ENCODE assay signal across 12 cellular contexts in the genomic region with DNA sequence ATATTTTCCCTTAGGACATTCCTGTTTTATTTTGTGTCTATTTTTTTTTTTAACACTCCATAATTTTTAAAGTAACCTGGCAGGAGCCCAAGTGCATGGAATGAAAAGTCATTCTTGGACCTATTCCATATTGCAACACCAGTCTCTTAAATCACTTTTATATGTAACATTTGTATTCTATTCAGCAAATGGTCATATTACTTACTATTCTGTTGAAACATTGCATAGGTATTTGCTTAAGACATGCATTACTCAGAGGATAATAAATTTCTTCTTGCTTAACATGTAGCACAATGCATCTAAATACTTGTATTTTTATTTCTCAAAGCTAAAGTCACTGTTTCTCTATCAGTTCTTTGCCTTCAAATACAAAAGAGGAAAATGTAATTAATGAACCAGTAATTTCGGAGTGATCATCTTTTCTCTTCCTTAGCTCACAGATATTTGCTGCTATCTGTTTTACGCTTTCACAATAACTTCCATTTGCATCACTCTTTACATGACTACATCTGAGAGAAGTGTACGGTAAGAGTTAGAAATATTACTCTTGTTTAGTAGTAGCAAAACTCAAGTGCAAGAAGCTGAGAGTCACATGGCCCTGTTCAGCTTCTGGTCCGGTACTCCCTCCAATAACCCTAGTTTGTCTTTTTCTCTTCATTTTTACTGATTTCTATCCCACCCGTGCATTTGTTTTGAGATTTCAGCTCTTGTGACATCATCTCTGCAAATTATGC.
DNase-seq lines count a peak whose midpoint lies in the region; ATAC-seq and TF ChIP-seq lines count a peak whose summit lies in the region.
"Had no signal": no experiment of that assay in that cellular context is flagged by ENCODE, and none has a peak within 500 bp of the region (broad histone marks: within the 10 kb centered on the region; RNA-seq: fewer than 3 reads in every experiment).

No MANE protein-coding gene starts in this region.

- peaks cover 2% of the 10 kb centered on the region for H3K36me3 Mint-ChIP-seq in chondrocyte (ENCODE audit: low read depth)
- no peaks in the 10 kb centered on the region for H3K36me3 Mint-ChIP-seq in stimulated activated memory B cell treated with anti-CD40 and anti-IgM and Interleukin-4, amounts not matched to agents 10 μg/mL and 1 μg/mL and 100 μg/mL, for 72 hours

- TF ChIP-seq CTCF in chondrocyte (IDR thresholded peaks at IDR 0.05) = no peak

- no peaks in the 10 kb centered on the region for H3K27me3 Mint-ChIP-seq in chondrocyte (ENCODE audit: low read depth)
- H3K27me3 Mint-ChIP-seq in stimulated activated memory B cell treated with anti-CD40 and anti-IgM and Interleukin-4, amounts not matched to agents 10 μg/mL and 1 μg/mL and 100 μg/mL, for 72 hours = no peaks in the 10 kb centered on the region

- H3K9me3 Mint-ChIP-seq in chondrocyte (ENCODE audit: low read depth) = peaks cover 19% of the 10 kb centered on the region
- no peaks in the 10 kb centered on the region for H3K9me3 Mint-ChIP-seq in stimulated activated memory B cell treated with anti-CD40 and anti-IgM and Interleukin-4, amounts not matched to agents 10 μg/mL and 1 μg/mL and 100 μg/mL, for 72 hours

- H2AFZ ChIP-seq in ACC112 (ENCODE audit: low read length, unreplicated experiment) = peak overlapping the region; percentile 51

- DNase-seq in LHCN-M2 (ENCODE audit: low read depth) = peak; percentile 82
- DNase-seq in chondrocyte (ENCODE audit: low spot score) = no peak
- DNase-seq in left kidney (ENCODE audit: low read depth, low spot score) = peak; percentile 48
- DNase-seq in COR-L47 (lab: John Stamatoyannopoulos, UW) = no peak
- DNase-seq in NCI-H2171 (lab: John Stamatoyannopoulos, UW) = no peak
- no peak for DNase-seq in NCI-H1436 treated with DMSO at 0.1 percent for 48 hours (lab: John Stamatoyannopoulos, UW)
- DNase-seq: lower lobe of right lung, NCI-H1694 had no signal

- no peaks in the 10 kb centered on the region for H3K27me3 ChIP-seq in ACC112 (ENCODE audit: insufficient read depth, low read length)
- H3K27me3 ChIP-seq: BLaER1 had no signal

- no peak for ATAC-seq in stimulated activated memory B cell treated with anti-CD40 and anti-IgM and Interleukin-4, amounts not matched to agents 10 μg/mL and 1 μg/mL and 100 μg/mL, for 72 hours
- ATAC-seq: activated CD4-positive, CD25-positive, alpha-beta regulatory T cell treated with anti-CD3 and anti-CD28 coated beads, Interleukin-2, amount 50 U/mL, for 24 hours had no signal

- peaks cover 19% of the 10 kb centered on the region for H3K4me1 ChIP-seq in ACC112 (ENCODE audit: control insufficient read depth, insufficient read depth, low read length, unreplicated experiment)
- H3K4me1 ChIP-seq: BLaER1, lower lobe of right lung had no signal

- H3K4me3 Mint-ChIP-seq in chondrocyte (ENCODE audit: unreplicated experiment) = peak overlapping the region; percentile 1
- H3K4me3 Mint-ChIP-seq in stimulated activated memory B cell treated with anti-CD40 and anti-IgM and Interleukin-4, amounts not matched to agents 10 μg/mL and 1 μg/mL and 100 μg/mL, for 72 hours = no peak overlapping the region

- peaks cover 28% of the 10 kb centered on the region for H3K4me1 Mint-ChIP-seq in chondrocyte (ENCODE audit: low read depth)
- no peaks in the 10 kb centered on the region for H3K4me1 Mint-ChIP-seq in stimulated activated memory B cell treated with anti-CD40 and anti-IgM and Interleukin-4, amounts not matched to agents 10 μg/mL and 1 μg/mL and 100 μg/mL, for 72 hours

- H3K36me3 ChIP-seq in ACC112 (ENCODE audit: insufficient read depth, low read length) = 0 out of 2 replicates have a peak, but pooled peaks cover 4% of the 10 kb centered on the region
- H3K36me3 ChIP-seq: BLaER1, lower lobe of right lung had no signal

- no peaks in the 10 kb centered on the region for H3K79me2 ChIP-seq in ACC112 (ENCODE audit: control insufficient read depth, insufficient read depth, low read length, unreplicated experiment)

- H3K27ac Mint-ChIP-seq in chondrocyte (ENCODE audit: unreplicated experiment) = peak overlapping the region; percentile 92
- no peak overlapping the region for H3K27ac Mint-ChIP-seq in stimulated activated memory B cell treated with anti-CD40 and anti-IgM and Interleukin-4, amounts not matched to agents 10 μg/mL and 1 μg/mL and 100 μg/mL, for 72 hours

- peak overlapping the region; percentile 81 for H3K27ac ChIP-seq in ACC112 (ENCODE audit: low read depth, low read length)
- H3K27ac ChIP-seq: BLaER1, lower lobe of right lung had no signal

- H3K4me3 ChIP-seq in ACC112 (ENCODE audit: low read depth, low read length) = peak overlapping the region; percentile 64
- H3K4me3 ChIP-seq: BLaER1, lower lobe of right lung had no signal

Comparison
In these comparisons a context has a peak if more than half of its experiments do, and no peak if none do; other contexts are left out.
1. DNase-seq: peak in LHCN-M2 (single experiment) and left kidney (single experiment); none in chondrocyte (single experiment), COR-L47 (single experiment), NCI-H2171 (single experiment) and NCI-H1436 treated with DMSO at 0.1 percent for 48 hours (single experiment).